ENCODE assay signal across 12 cellular contexts in the genomic region with DNA sequence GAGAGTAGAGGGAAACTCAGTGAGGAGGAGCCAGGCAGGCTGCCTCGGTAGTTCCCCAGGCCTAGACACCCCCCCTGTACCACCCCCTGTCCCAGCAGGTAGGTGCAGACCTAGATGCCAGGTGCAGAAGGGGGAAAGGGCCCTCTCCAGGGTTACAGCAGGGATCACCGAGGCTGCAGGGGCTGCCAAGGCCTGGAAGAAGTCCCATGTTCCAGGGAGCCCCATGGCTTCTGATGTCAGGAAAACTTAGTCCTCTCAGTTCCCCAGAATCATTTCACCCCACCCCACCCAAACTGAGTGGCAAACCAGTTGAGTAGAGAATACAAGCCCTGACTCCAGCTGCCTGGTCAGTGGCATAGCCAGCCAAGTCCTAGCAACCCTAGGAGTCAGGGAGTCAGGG. TPM values are rescaled to one million over a fixed set of nuclear protein-coding genes. Genes with fewer than 3 reads are reported as not detected.
DNase-seq lines count a peak whose midpoint lies in the region; TF ChIP-seq lines count a peak whose summit lies in the region.
"Had no signal": no experiment of that assay in that cellular context is flagged by ENCODE, and none has a peak within 500 bp of the region (broad histone marks: within the 10 kb centered on the region; RNA-seq: fewer than 3 reads in every experiment).

No MANE protein-coding gene starts in this region.

- H3K27ac Mint-ChIP-seq in H9, result peak overlapping the region in 2 of 3 experiments; percentile 73 to 93; a peak in 5 of 7 replicates
- H3K27ac Mint-ChIP-seq: activated naive CD8-positive, alpha-beta T cell treated with anti-CD3 and anti-CD28 coated beads for 36 hours had no signal

- WGBS in H9 (ENCODE audit: extremely low coverage, insufficient read length, low lambda C conversion rate), result no CpG with 5 or more reads among the region's 2 CpGs

- H3K14ac ChIP-seq in H9 (ENCODE audit: insufficient read depth, low read length), result no peak overlapping the region

- H2AK5ac ChIP-seq in H9 (ENCODE audit: insufficient read length, low read length), result no peak overlapping the region

- no peaks in the 10 kb centered on the region for H3K23me2 ChIP-seq in H9 (ENCODE audit: insufficient read length, low read depth, low read length, poor library complexity, severe bottlenecking)

- H3K18ac ChIP-seq in H9 (ENCODE audit: insufficient read length, low read depth, low read length), result no peak overlapping the region

- no peak overlapping the region for H4K91ac ChIP-seq in H9 (ENCODE audit: insufficient read length, low read depth, low read length)

- no peak overlapping the region; a peak in 1 of 5 replicates for H3K4me3 Mint-ChIP-seq in H9

- H3K36me3 Mint-ChIP-seq in H9 (ENCODE audit: insufficient read depth in 1 of 3, low read depth in 3 of 3), result peaks cover 12 to 24% (median 24%) of the 10 kb centered on the region in 3 experiments; a peak in 6 of 7 replicates

- H4K5ac ChIP-seq in H9 (ENCODE audit: insufficient read length, low read depth, low read length), result no peak overlapping the region

- no peak overlapping the region for H4K8ac ChIP-seq in H9 (replicated peaks; ENCODE audit: insufficient read length, low read depth, low read length)

- no peak overlapping the region for H3K4me2 ChIP-seq in H9 (ENCODE audit: insufficient read depth, insufficient read length, low read length)

- H3K9me3 ChIP-seq in H9 (ENCODE audit: control insufficient read depth, low read depth, low read length) (no peaks in the 10 kb centered on the region), muscle layer of colon (ENCODE audit: low read length) (no peaks in the 10 kb centered on the region)
- H3K9me3 ChIP-seq: SJSA1 had no signal

- H3K4me1 ChIP-seq in H9 (ENCODE audit: insufficient read depth, low read length) (peaks cover 3% of the 10 kb centered on the region; the same call in 1 of the 2 replicates), muscle layer of colon (ENCODE audit: insufficient read depth, low read length) (peaks cover 43% of the 10 kb centered on the region)

- H3K9me3 Mint-ChIP-seq in H9, result no peaks in the 10 kb centered on the region
- H3K9me3 Mint-ChIP-seq: activated naive CD8-positive, alpha-beta T cell treated with anti-CD3 and anti-CD28 coated beads for 36 hours had no signal

- H3K27me3 ChIP-seq in H9 (ENCODE audit: insufficient read depth, low read length), result no peaks in the 10 kb centered on the region
- no peaks in the 10 kb centered on the region for H3K27me3 ChIP-seq in muscle layer of colon (ENCODE audit: control insufficient read depth in 1 of 2, insufficient read depth in 2 of 2, low read length in 2 of 2)
- H3K27me3 ChIP-seq: SJSA1 had no signal

- H2BK5ac ChIP-seq in H9 (ENCODE audit: insufficient read length, low read length), result no peak overlapping the region

- no peak overlapping the region for H3K9ac ChIP-seq in H9 (ENCODE audit: extremely low read depth, insufficient read length, low read length)
- no peak overlapping the region for H3K9ac ChIP-seq in muscle layer of colon (ENCODE audit: low read length)

- peaks cover 1% of the 10 kb centered on the region; the same call in 1 of the 2 replicates for H3K27me3 Mint-ChIP-seq in H9 (ENCODE audit: low read depth)

- H3K79me1 ChIP-seq in H9 (ENCODE audit: insufficient read depth, low read depth, low read length, poor library complexity, severe bottlenecking), result no peaks in the 10 kb centered on the region

- no peak overlapping the region for H3K4ac ChIP-seq in H9 (ENCODE audit: low read depth, low read length)

- H3K4me3 ChIP-seq in muscle layer of colon (ENCODE audit: low read depth in 1 of 2, low read length in 2 of 2), result peak overlapping the region in 1 of 2 donors; percentile 61
- H3K4me3 ChIP-seq: SJSA1 had no signal

- DNase-seq in H9, result no peak
- peak; percentile 23 for DNase-seq in superior temporal gyrus (ENCODE audit: extremely low spot score)
- DNase-seq in DMS153 (lab: John Stamatoyannopoulos, UW), result no peak
- no peak for DNase-seq in activated naive CD4-positive, alpha-beta T cell treated with anti-CD3 and anti-CD28 coated beads, Interleukin-2, amount 50 U/mL, for 16 hours
- no peak for DNase-seq in stimulated activated CD4-positive, alpha-beta T cell treated with anti-CD3 and anti-CD28 coated beads, Interleukin-15, amount 100 ng/mL, for 24 hours
- DNase-seq in SKM-1 (lab: John Stamatoyannopoulos, UW; ENCODE audit: unreplicated experiment), result no peak
- DNase-seq: activated CD4-positive, alpha-beta T cell treated with anti-CD3 and anti-CD28 coated beads, Interleukin-2, amount 50 U/mL, for 48 hours; activated naive CD8-positive, alpha-beta T cell treated with anti-CD3 and anti-CD28 coated beads for 36 hours had no signal

- no peak overlapping the region for H2BK12ac ChIP-seq in H9 (ENCODE audit: insufficient read length, low read depth, low read length)

- H3K56ac ChIP-seq in H9 (ENCODE audit: insufficient read length, low read depth, low read length), result no peak overlapping the region

- no peak overlapping the region for H2BK120ac ChIP-seq in H9 (ENCODE audit: low read depth, low read length, poor library complexity, severe bottlenecking)

- no peak overlapping the region for H3K27ac ChIP-seq in H9 (ENCODE audit: insufficient read length, low read depth, low read length)
- H3K27ac ChIP-seq in angular gyrus (ENCODE audit: low read depth, low read length), result peak overlapping the region; percentile 99
- H3K27ac ChIP-seq in muscle layer of colon (ENCODE audit: low read depth, low read length), result peak overlapping the region; percentile 77

- H3T11ph ChIP-seq in H9 (ENCODE audit: low read length), result no peak overlapping the region

- peaks cover 33 to 62% of the 10 kb centered on the region in 2 experiments for H3K4me1 Mint-ChIP-seq in H9

- TF ChIP-seq CTCF in H9 (conservative IDR thresholded peaks at IDR 0.05), result no peak

- H2BK20ac ChIP-seq in H9 (ENCODE audit: low read depth, low read length, poor library complexity, severe bottlenecking), result no peak overlapping the region

- H2AFZ ChIP-seq in H9 (ENCODE audit: low read length), result no peak overlapping the region

- H3K23ac ChIP-seq in H9 (ENCODE audit: insufficient read length, low read depth, low read length), result no peak overlapping the region

- no peak overlapping the region for H2BK15ac ChIP-seq in H9 (ENCODE audit: low read depth, low read length)

- H4K20me1 ChIP-seq in H9 (ENCODE audit: control insufficient read depth, insufficient read depth, insufficient read length), result no peaks in the 10 kb centered on the region

- peaks cover 20% of the 10 kb centered on the region for H3K36me3 ChIP-seq in muscle layer of colon (ENCODE audit: insufficient read depth, low read length)

- no peaks in the 10 kb centered on the region for H3K79me2 ChIP-seq in H9 (ENCODE audit: insufficient read depth, low read length)

RNA-seq across cellular contexts. Expression of a gene that starts 7.4 kb away (rescaled TPM):
- total RNA-seq in H9 (2021), result 4.4 and 6.4 TPM in 2 replicates

RNA-seq across cellular contexts. Expression of a gene that starts 17.4 kb away (rescaled TPM):
- total RNA-seq in H9 (2021), result 0.24 and 0.50 TPM in 2 replicates
- total RNA-seq: activated naive CD8-positive, alpha-beta T cell treated with anti-CD3 and anti-CD28 coated beads for 36 hours; renal cortical epithelial cell; SJSA1 had no signal

RNA-seq across cellular contexts. Expression of a gene that starts 25.5 kb away (rescaled TPM):
- total RNA-seq in H9 (2021), result 210 and 218 TPM in 2 replicates

RNA-seq across cellular contexts. Expression of a gene that starts 30.7 kb away (rescaled TPM):
- 107 and 109 TPM in 2 replicates for total RNA-seq in H9 (2021)

RNA-seq across cellular contexts. Expression of a gene that starts 37.7 kb away (rescaled TPM):
- 2.3 and 3.1 TPM in 2 replicates for total RNA-seq in H9 (2021)
